Comparison of ENCODE assay signal across 22 cellular contexts in the genomic region with DNA sequence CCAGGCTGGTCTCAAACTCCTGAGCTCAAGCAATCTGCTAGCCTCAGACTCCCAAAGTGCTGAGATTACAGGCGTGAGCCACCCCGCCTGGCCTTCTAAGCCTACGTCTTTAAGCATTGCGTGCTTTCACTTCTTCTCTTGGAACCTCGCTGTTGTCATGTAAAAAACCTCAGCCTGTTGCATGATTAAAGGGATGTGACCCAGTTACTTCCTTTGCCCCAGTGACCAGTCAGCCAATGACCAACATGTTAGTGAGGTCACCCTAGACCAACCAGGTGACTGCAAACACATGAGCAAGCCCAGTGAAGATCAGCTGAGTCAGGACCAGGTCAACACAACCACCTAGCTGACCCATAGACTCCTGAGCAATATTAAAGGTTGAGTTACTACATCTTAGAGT.
DNase-seq lines count a peak whose midpoint lies in the region; ATAC-seq, FAIRE-seq and TF ChIP-seq lines count a peak whose summit lies in the region.
"Had no signal": no experiment of that assay in that cellular context is flagged by ENCODE, and none has a peak within 500 bp of the region (broad histone marks: within the 10 kb centered on the region; RNA-seq: fewer than 3 reads in every experiment).

No MANE protein-coding gene starts in this region.

- DNase-seq in GM12865 (ENCODE audit: low read depth) (peak; percentile 68), HK-2 (ENCODE audit: unreplicated experiment) (peak; percentile 11), RKO (ENCODE audit: low spot score) (peak; percentile 83), kidney tubule cell (ENCODE audit: low spot score) (peak; percentile 82), GM19239 (ENCODE audit: insufficient read length, low spot score) (no peak)
- no peak for DNase-seq in stimulated activated CD4-positive, alpha-beta T cell treated with anti-CD3 and anti-CD28 coated beads, Interleukin-15, amount 100 ng/mL, for 24 hours
- DNase-seq: activated CD4-positive, alpha-beta T cell treated with anti-CD3 and anti-CD28 coated beads for 48 hours; activated CD8-positive, alpha-beta memory T cell treated with anti-CD3 and anti-CD28 coated beads, Interleukin-2, amount 50 U/mL, for 4 hours; activated naive CD4-positive, alpha-beta T cell treated with Interleukin-2 at 50 U/mL for 16 hours; aorta; CD8-positive, alpha-beta memory T cell; cerebellar nuclear complex; DND-41; head of caudate nucleus; HFFc6; kidney; NCI-H1930; NCI-H510A; stimulated activated CD4-positive, alpha-beta T cell treated with anti-CD3 and anti-CD28 coated beads, Interleukin-2, amount 100 ng/mL, for 48 hours had no signal

- ATAC-seq in GM18867 (IDR thresholded peaks at IDR 0.05; ENCODE audit: unreplicated experiment): no peak
- ATAC-seq in SK-N-SH treated with all-trans-retinoic acid at 6 μM for 48 hours: no peak

- TF ChIP-seq CTCF in GM12865 (IDR thresholded peaks at IDR 0.05; ENCODE audit: insufficient read depth, low read depth, low read length, missing control alignments): no peak

- no peak overlapping the region for H3K4me3 ChIP-seq in GM12865 (ENCODE audit: low read depth, low read length)

- FAIRE-seq in GM19239 (lab: Jason Lieb, UNC): no peak
- FAIRE-seq: kidney, TTC549 had no signal

TF ChIP-seq in SK-N-SH treated with all-trans-retinoic acid at 6 μM for 48 hours, 23 proteins besides CTCF, POLR2A, EP300 and RAD21:
- TF ChIP-seq, protein P1, sequence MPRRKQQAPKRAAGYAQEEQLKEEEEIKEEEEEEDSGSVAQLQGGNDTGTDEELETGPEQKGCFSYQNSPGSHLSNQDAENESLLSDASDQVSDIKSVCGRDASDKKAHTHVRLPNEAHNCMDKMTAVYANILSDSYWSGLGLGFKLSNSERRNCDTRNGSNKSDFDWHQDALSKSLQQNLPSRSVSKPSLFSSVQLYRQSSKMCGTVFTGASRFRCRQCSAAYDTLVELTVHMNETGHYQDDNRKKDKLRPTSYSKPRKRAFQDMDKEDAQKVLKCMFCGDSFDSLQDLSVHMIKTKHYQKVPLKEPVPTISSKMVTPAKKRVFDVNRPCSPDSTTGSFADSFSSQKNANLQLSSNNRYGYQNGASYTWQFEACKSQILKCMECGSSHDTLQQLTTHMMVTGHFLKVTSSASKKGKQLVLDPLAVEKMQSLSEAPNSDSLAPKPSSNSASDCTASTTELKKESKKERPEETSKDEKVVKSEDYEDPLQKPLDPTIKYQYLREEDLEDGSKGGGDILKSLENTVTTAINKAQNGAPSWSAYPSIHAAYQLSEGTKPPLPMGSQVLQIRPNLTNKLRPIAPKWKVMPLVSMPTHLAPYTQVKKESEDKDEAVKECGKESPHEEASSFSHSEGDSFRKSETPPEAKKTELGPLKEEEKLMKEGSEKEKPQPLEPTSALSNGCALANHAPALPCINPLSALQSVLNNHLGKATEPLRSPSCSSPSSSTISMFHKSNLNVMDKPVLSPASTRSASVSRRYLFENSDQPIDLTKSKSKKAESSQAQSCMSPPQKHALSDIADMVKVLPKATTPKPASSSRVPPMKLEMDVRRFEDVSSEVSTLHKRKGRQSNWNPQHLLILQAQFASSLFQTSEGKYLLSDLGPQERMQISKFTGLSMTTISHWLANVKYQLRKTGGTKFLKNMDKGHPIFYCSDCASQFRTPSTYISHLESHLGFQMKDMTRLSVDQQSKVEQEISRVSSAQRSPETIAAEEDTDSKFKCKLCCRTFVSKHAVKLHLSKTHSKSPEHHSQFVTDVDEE (CRISPR knock-in tag; IDR thresholded peaks at IDR 0.05): no peak
- TF ChIP-seq RARB (CRISPR knock-in tag; IDR thresholded peaks at IDR 0.05) (no peak), ZNF8 (CRISPR knock-in tag; IDR thresholded peaks at IDR 0.05) (no peak), OSR1 (CRISPR knock-in tag; IDR thresholded peaks at IDR 0.05) (no peak), TOX (CRISPR knock-in tag; IDR thresholded peaks at IDR 0.05; ENCODE audit: borderline replicate concordance) (no peak), ZC3H10 (CRISPR knock-in tag; IDR thresholded peaks at IDR 0.05) (no peak), ZFP30 (CRISPR knock-in tag; IDR thresholded peaks at IDR 0.05) (no peak), GLIS3 (CRISPR knock-in tag; IDR thresholded peaks at IDR 0.05) (no peak), TCF4 (CRISPR knock-in tag; IDR thresholded peaks at IDR 0.05; ENCODE audit: borderline replicate concordance) (no peak), PPARA (CRISPR knock-in tag; IDR thresholded peaks at IDR 0.05; ENCODE audit: borderline replicate concordance) (no peak), ARNTL (CRISPR knock-in tag; IDR thresholded peaks at IDR 0.05; ENCODE audit: borderline replicate concordance, low read depth) (no peak), ZFP3 (CRISPR knock-in tag; IDR thresholded peaks at IDR 0.05) (no peak), CSDC2 (CRISPR knock-in tag; IDR thresholded peaks at IDR 0.05) (no peak), ESRRG (CRISPR knock-in tag; IDR thresholded peaks at IDR 0.05) (no peak)
- TF ChIP-seq, protein P2, sequence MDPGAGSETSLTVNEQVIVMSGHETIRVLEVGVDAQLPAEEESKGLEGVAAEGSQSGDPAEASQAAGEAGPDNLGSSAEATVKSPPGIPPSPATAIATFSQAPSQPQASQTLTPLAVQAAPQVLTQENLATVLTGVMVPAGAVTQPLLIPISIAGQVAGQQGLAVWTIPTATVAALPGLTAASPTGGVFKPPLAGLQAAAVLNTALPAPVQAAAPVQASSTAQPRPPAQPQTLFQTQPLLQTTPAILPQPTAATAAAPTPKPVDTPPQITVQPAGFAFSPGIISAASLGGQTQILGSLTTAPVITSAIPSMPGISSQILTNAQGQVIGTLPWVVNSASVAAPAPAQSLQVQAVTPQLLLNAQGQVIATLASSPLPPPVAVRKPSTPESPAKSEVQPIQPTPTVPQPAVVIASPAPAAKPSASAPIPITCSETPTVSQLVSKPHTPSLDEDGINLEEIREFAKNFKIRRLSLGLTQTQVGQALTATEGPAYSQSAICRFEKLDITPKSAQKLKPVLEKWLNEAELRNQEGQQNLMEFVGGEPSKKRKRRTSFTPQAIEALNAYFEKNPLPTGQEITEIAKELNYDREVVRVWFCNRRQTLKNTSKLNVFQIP (CRISPR knock-in tag; IDR thresholded peaks at IDR 0.05; ENCODE audit: borderline replicate concordance, low read depth): no peak
- TF ChIP-seq, protein P3, sequence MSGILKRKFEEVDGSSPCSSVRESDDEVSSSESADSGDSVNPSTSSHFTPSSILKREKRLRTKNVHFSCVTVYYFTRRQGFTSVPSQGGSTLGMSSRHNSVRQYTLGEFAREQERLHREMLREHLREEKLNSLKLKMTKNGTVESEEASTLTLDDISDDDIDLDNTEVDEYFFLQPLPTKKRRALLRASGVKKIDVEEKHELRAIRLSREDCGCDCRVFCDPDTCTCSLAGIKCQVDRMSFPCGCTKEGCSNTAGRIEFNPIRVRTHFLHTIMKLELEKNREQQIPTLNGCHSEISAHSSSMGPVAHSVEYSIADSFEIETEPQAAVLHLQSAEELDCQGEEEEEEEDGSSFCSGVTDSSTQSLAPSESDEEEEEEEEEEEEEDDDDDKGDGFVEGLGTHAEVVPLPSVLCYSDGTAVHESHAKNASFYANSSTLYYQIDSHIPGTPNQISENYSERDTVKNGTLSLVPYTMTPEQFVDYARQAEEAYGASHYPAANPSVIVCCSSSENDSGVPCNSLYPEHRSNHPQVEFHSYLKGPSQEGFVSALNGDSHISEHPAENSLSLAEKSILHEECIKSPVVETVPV (CRISPR knock-in tag; IDR thresholded peaks at IDR 0.05): no peak
- TF ChIP-seq, protein P4, sequence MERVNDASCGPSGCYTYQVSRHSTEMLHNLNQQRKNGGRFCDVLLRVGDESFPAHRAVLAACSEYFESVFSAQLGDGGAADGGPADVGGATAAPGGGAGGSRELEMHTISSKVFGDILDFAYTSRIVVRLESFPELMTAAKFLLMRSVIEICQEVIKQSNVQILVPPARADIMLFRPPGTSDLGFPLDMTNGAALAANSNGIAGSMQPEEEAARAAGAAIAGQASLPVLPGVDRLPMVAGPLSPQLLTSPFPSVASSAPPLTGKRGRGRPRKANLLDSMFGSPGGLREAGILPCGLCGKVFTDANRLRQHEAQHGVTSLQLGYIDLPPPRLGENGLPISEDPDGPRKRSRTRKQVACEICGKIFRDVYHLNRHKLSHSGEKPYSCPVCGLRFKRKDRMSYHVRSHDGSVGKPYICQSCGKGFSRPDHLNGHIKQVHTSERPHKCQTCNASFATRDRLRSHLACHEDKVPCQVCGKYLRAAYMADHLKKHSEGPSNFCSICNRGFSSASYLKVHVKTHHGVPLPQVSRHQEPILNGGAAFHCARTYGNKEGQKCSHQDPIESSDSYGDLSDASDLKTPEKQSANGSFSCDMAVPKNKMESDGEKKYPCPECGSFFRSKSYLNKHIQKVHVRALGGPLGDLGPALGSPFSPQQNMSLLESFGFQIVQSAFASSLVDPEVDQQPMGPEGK (CRISPR knock-in tag; IDR thresholded peaks at IDR 0.05; ENCODE audit: borderline replicate concordance): no peak
- TF ChIP-seq, protein P5, sequence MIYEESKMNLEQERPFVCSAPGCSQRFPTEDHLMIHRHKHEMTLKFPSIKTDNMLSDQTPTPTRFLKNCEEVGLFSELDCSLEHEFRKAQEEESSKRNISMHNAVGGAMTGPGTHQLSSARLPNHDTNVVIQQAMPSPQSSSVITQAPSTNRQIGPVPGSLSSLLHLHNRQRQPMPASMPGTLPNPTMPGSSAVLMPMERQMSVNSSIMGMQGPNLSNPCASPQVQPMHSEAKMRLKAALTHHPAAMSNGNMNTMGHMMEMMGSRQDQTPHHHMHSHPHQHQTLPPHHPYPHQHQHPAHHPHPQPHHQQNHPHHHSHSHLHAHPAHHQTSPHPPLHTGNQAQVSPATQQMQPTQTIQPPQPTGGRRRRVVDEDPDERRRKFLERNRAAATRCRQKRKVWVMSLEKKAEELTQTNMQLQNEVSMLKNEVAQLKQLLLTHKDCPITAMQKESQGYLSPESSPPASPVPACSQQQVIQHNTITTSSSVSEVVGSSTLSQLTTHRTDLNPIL (CRISPR knock-in tag; IDR thresholded peaks at IDR 0.05; ENCODE audit: low read depth): no peak
TF ChIP-seq in SK-N-SH treated with all-trans-retinoic acid at 6 μM for 48 hours: peak in this region for 0.

Comparison
In these comparisons a context has a peak if more than half of its experiments do, and no peak if none do; other contexts are left out.
1. DNase-seq: peak in GM12865 (single experiment), HK-2 (single experiment), RKO (single experiment) and kidney tubule cell (single experiment); none in GM19239 (single experiment) and stimulated activated CD4-positive, alpha-beta T cell treated with anti-CD3 and anti-CD28 coated beads, Interleukin-15, amount 100 ng/mL, for 24 hours (single experiment).